Comparison of ENCODE assay signal across 14 cellular contexts in genomic region chr2:210028178-210028577, GRCh38.
"Had no signal": no experiment of that assay in that cellular context is flagged by ENCODE, and none has a peak within 500 bp of the region (broad histone marks: within the 10 kb centered on the region; RNA-seq: fewer than 3 reads in every experiment).

No MANE protein-coding gene starts in this region.

- H3K4me3 ChIP-seq: cardiac muscle cell had no signal

- H3K27ac ChIP-seq: VCaP had no signal

- FAIRE-seq: endometrium had no signal

- ATAC-seq: activated CD8-positive, alpha-beta T cell treated with anti-CD3 and anti-CD28 coated beads for 36 hours; esophagus mucosa; left colon; naive thymus-derived CD4-positive, alpha-beta T cell had no signal

- DNase-seq: activated CD8-positive, alpha-beta memory T cell treated with anti-CD3 and anti-CD28 coated beads, Interleukin-2, amount 50 U/mL, for 48 hours; activated CD8-positive, alpha-beta T cell treated with anti-CD3 and anti-CD28 coated beads for 36 hours; activated naive CD4-positive, alpha-beta T cell treated with anti-CD3 and anti-CD28 coated beads, Interleukin-2, amount 10 ng/mL, durations not matched to agents 7 days and 5 days; hypothalamus; left colon; naive thymus-derived CD4-positive, alpha-beta T cell; occipital lobe; stimulated activated CD4-positive, alpha-beta T cell treated with anti-CD3 and anti-CD28 coated beads, Interleukin-2, amount 100 ng/mL, for 48 hours; stimulated activated naive CD4-positive, alpha-beta T cell treated with Interleukin-2 at 50 U/mL for 16 hours; trophoblast cell had no signal

- H3K27me3 ChIP-seq: cardiac muscle cell had no signal
